Comparison of ENCODE assay signal across 16 cellular contexts in the genomic region with DNA sequence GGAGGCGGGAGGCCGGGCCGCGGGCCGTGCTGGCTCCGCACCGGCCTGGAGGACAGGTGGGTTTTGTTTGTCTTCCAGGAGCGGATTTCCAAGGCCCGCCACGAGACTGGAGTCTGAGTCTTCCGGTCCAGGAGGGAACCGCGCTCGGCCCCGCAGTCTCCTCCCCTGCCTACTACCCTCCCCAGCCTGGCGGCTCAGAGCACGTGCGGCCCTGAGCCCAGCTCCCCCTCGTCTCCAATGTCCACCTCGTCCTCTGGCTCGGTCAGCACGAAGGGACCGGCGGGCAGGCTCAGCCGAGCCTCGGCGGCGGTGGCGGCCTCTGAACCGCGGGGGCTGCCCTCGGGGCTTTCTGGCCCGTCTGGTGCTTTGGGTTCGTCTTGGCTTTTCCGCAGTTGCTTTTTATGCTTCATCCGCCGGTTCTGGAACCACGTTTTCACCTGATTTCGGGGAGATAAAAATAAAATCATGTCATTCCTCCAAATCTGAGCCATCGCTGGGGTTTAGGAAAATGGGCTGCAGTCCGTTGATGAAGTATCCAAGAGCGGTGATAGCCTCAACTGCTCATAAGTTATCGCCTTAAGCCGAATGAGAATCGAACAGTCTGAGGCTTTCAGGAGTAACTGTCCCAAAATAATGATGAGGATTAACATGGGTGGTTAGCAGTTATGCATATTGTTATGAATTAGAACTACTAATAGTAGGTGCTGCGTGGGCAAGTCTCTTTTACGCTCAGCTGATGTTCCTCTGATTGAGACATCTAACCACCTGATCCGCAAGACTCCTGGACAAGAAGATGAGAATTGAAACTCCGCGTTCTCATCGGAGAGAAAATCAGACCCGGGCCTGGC. TPM values are rescaled to one million over a fixed set of nuclear protein-coding genes. Genes with fewer than 3 reads are reported as not detected.
DNase-seq lines count a peak whose midpoint lies in the region; ATAC-seq and TF ChIP-seq lines count a peak whose summit lies in the region.
"Had no signal": no experiment of that assay in that cellular context is flagged by ENCODE, and none has a peak within 500 bp of the region (broad histone marks: within the 10 kb centered on the region; RNA-seq: fewer than 3 reads in every experiment).

No MANE protein-coding gene starts in this region.

- peaks cover 25% of the 10 kb centered on the region for H3K4me1 Mint-ChIP-seq in endodermal cell
- peaks cover 20% of the 10 kb centered on the region for H3K4me1 Mint-ChIP-seq in neural crest cell

- POLR2A ChIA-PET in SK-N-SH (lab: Yijun Ruan, JAX), result interaction anchor here (0.7 kb wide), 1 partner anchor 45 kb away, joined by 3 read pairs; no protein-coding TSS in a partner anchor

- H3K79me2 ChIP-seq in SK-N-SH (ENCODE audit: insufficient read depth), result no peaks in the 10 kb centered on the region

- no peaks in the 10 kb centered on the region for H3F3A ChIP-seq in SK-N-SH (replicated peaks; ENCODE audit: insufficient read depth)

- H3K4me1 ChIP-seq in SK-N-SH (ENCODE audit: control insufficient read depth in 1 of 2, insufficient read depth in 2 of 2, low read depth in 1 of 2, low read length in 1 of 2), result no peaks in the 10 kb centered on the region; a peak in 1 of 4 replicates
- no peaks in the 10 kb centered on the region for H3K4me1 ChIP-seq in endodermal cell (ENCODE audit: control insufficient read depth, insufficient read depth, low read length)
- no peaks in the 10 kb centered on the region for H3K4me1 ChIP-seq in BE2C
- H3K4me1 ChIP-seq: A549 had no signal

- TF ChIP-seq CTCF in SK-N-SH (IDR thresholded peaks at IDR 0.05) (no peak), endodermal cell (conservative IDR thresholded peaks at IDR 0.05) (no peak), neural crest cell (conservative IDR thresholded peaks at IDR 0.05) (no peak), BE2C (IDR thresholded peaks at IDR 0.05; ENCODE audit: low read depth, low read length) (no peak)

- TF ChIP-seq RAD21 in SK-N-SH (IDR thresholded peaks at IDR 0.05; ENCODE audit: low read length), result no peak

- no peak overlapping the region for H3K27ac ChIP-seq in SK-N-SH (ENCODE audit: low read depth in 2 of 2, low read length in 1 of 2)
- H3K27ac ChIP-seq in endodermal cell (ENCODE audit: low read depth, low read length), result no peak overlapping the region
- H3K27ac ChIP-seq: A549, body of pancreas, RWPE1 had no signal

- H3K4me3 ChIP-seq in SK-N-SH (ENCODE audit: low read depth in 2 of 2, low read length in 1 of 2), result no peak overlapping the region
- peak overlapping the region; percentile 49 for H3K4me3 ChIP-seq in H7 (ENCODE audit: insufficient read depth, low read depth, low read length)
- peak overlapping the region; percentile 66 for H3K4me3 ChIP-seq in endodermal cell (ENCODE audit: low read length)
- no peak overlapping the region for H3K4me3 ChIP-seq in BE2C (ENCODE audit: low read depth, low read length)
- H3K4me3 ChIP-seq: A549, body of pancreas had no signal

- no peaks in the 10 kb centered on the region for H3K9me2 ChIP-seq in SK-N-SH

- peaks cover 41% of the 10 kb centered on the region for H3K27me3 ChIP-seq in SK-N-SH (ENCODE audit: insufficient read depth)
- H3K27me3 ChIP-seq in H7 (ENCODE audit: control insufficient read depth, insufficient read depth, low read length), result peaks cover 98% of the 10 kb centered on the region
- peaks cover 100% of the 10 kb centered on the region for H3K27me3 ChIP-seq in endodermal cell (ENCODE audit: control insufficient read depth, insufficient read depth, low read length, poor library complexity, severe bottlenecking)
- H3K27me3 ChIP-seq in BE2C, result peaks cover 96% of the 10 kb centered on the region

- H3K4me3 Mint-ChIP-seq in endodermal cell (peak overlapping the region; percentile 57), neural crest cell (no peak overlapping the region)

- H3K27ac Mint-ChIP-seq in endodermal cell (no peak overlapping the region), neural crest cell (ENCODE audit: unreplicated experiment) (no peak overlapping the region)

- ATAC-seq in SK-N-SH treated with all-trans-retinoic acid at 6 μM for 48 hours, result no peak; the same call in 2 of the 3 replicates
- ATAC-seq: A549, body of pancreas, esophagus mucosa, left colon had no signal

- no peaks in the 10 kb centered on the region for H3K36me3 Mint-ChIP-seq in endodermal cell (ENCODE audit: low read depth)
- peaks cover 4% of the 10 kb centered on the region for H3K36me3 Mint-ChIP-seq in neural crest cell (ENCODE audit: low read depth)

- no peaks in the 10 kb centered on the region for H3K9me3 ChIP-seq in SK-N-SH
- H3K9me3 ChIP-seq in endodermal cell (ENCODE audit: control insufficient read depth, low read length), result no peaks in the 10 kb centered on the region
- H3K9me3 ChIP-seq in BE2C, result no peaks in the 10 kb centered on the region
- H3K9me3 ChIP-seq: A549, body of pancreas had no signal

- no peaks in the 10 kb centered on the region for H3K36me3 ChIP-seq in SK-N-SH (replicated peaks in 1 of 2; ENCODE audit: control insufficient read depth in 1 of 2, insufficient read depth in 2 of 2, low read length in 1 of 2)
- H3K36me3 ChIP-seq in H7 (replicated peaks; ENCODE audit: control insufficient read depth, insufficient read depth, low read length), result no peaks in the 10 kb centered on the region
- no peaks in the 10 kb centered on the region for H3K36me3 ChIP-seq in endodermal cell (ENCODE audit: control insufficient read depth, insufficient read depth, low read length)
- H3K36me3 ChIP-seq in BE2C, result no peaks in the 10 kb centered on the region

- H3K27me3 Mint-ChIP-seq in endodermal cell (ENCODE audit: insufficient read depth) (peaks cover 100% of the 10 kb centered on the region), neural crest cell (ENCODE audit: low read depth) (peaks cover 100% of the 10 kb centered on the region)

- WGBS in SK-N-SH (ENCODE audit: low lambda C conversion rate), result 69% methylated on average over 34 of the region's 52 CpGs
- 4 to 8% methylated on average over 29 to 52 of the region's 52 CpGs for WGBS in endodermal cell (ENCODE audit: insufficient coverage in 1 of 2, insufficient read length in 1 of 2), 2 experiments

- H2AFZ ChIP-seq in SK-N-SH (ENCODE audit: low read depth), result no peak overlapping the region

- no peaks in the 10 kb centered on the region for H4K20me1 ChIP-seq in SK-N-SH (ENCODE audit: insufficient read depth)

- peaks cover 2% of the 10 kb centered on the region for H3K9me3 Mint-ChIP-seq in endodermal cell
- no peaks in the 10 kb centered on the region for H3K9me3 Mint-ChIP-seq in neural crest cell

- H3K4me2 ChIP-seq in SK-N-SH, result no peak overlapping the region
- H3K4me2 ChIP-seq: A549 had no signal

- CTCF ChIA-PET in SK-N-SH (lab: Yijun Ruan, JAX), result interaction anchor here (1.0 to 1.2 kb wide), 2 partner anchors 8 to 43 kb away, joined by 3 read pairs; no protein-coding TSS in a partner anchor

- no peak for TF ChIP-seq EP300 in SK-N-SH (IDR thresholded peaks at IDR 0.05; ENCODE audit: borderline replicate concordance in 1 of 2, low read depth in 1 of 2, low read length in 1 of 2)

- peak; percentile 56 for DNase-seq in SK-N-SH
- DNase-seq in H7, result peak; percentile 88
- peak; percentile 53 for DNase-seq in endodermal cell
- peak; percentile 9 for DNase-seq in neural crest cell (ENCODE audit: low read depth, low spot score)
- no peak for DNase-seq in UCSD-AML1 (lab: John Stamatoyannopoulos, UW; ENCODE audit: unreplicated experiment)
- no peak for DNase-seq in DMS114 treated with DMSO at 0.1 percent for 48 hours (lab: John Stamatoyannopoulos, UW; ENCODE audit: unreplicated experiment)
- DNase-seq in BE2C, result no peak
- DNase-seq: activated CD4-positive, alpha-beta T cell treated with anti-CD3 and anti-CD28 coated beads, Interleukin-2, amount 50 U/mL, for 1 hour; body of pancreas; Karpas-422; left colon; NCI-H2227 treated with DMSO at 0.1 percent for 48 hours had no signal

- H3K9ac ChIP-seq in SK-N-SH, result no peak overlapping the region
- H3K9ac ChIP-seq in endodermal cell (ENCODE audit: extremely low read depth, low read length, poor library complexity, severe bottlenecking), result no peak overlapping the region

TF ChIP-seq in SK-N-SH, 30 proteins besides CTCF, POLR2A, EP300 and RAD21 (continues in another document):
- TF ChIP-seq, protein P1, sequence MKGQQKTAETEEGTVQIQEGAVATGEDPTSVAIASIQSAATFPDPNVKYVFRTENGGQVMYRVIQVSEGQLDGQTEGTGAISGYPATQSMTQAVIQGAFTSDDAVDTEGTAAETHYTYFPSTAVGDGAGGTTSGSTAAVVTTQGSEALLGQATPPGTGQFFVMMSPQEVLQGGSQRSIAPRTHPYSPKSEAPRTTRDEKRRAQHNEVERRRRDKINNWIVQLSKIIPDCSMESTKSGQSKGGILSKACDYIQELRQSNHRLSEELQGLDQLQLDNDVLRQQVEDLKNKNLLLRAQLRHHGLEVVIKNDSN (IDR thresholded peaks at IDR 0.05; ENCODE audit: borderline replicate concordance, low read depth), result no peak
- no peak for TF ChIP-seq POLR2AphosphoS5 (IDR thresholded peaks at IDR 0.05; ENCODE audit: low read depth, low read length)
- TF ChIP-seq, protein P2, sequence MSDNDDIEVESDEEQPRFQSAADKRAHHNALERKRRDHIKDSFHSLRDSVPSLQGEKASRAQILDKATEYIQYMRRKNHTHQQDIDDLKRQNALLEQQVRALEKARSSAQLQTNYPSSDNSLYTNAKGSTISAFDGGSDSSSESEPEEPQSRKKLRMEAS (IDR thresholded peaks at IDR 0.05; ENCODE audit: low read depth), result no peak

TF ChIP-seq in SK-N-SH treated with all-trans-retinoic acid at 6 μM for 48 hours, 23 proteins besides CTCF, POLR2A, EP300 and RAD21 (continues in another document):
- TF ChIP-seq ZFP3 (CRISPR knock-in tag; IDR thresholded peaks at IDR 0.05) (no peak), SNAI2 (CRISPR knock-in tag; IDR thresholded peaks at IDR 0.05) (no peak), ZNF8 (CRISPR knock-in tag; IDR thresholded peaks at IDR 0.05) (no peak)
- TF ChIP-seq, protein P3, sequence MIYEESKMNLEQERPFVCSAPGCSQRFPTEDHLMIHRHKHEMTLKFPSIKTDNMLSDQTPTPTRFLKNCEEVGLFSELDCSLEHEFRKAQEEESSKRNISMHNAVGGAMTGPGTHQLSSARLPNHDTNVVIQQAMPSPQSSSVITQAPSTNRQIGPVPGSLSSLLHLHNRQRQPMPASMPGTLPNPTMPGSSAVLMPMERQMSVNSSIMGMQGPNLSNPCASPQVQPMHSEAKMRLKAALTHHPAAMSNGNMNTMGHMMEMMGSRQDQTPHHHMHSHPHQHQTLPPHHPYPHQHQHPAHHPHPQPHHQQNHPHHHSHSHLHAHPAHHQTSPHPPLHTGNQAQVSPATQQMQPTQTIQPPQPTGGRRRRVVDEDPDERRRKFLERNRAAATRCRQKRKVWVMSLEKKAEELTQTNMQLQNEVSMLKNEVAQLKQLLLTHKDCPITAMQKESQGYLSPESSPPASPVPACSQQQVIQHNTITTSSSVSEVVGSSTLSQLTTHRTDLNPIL (CRISPR knock-in tag; IDR thresholded peaks at IDR 0.05; ENCODE audit: low read depth), result no peak

RNA-seq across cellular contexts. Expression of a gene that starts 4.0 kb away (rescaled TPM):
- 0.16 TPM in 1 of 2 replicates, not detected in the other for polyA plus RNA-seq in SK-N-SH (2012; rRNA removed)
- 0.04 TPM in 1 of 2 replicates, not detected in the other for polyA plus RNA-seq in SK-N-SH (2012; cell fraction: cytosol; rRNA removed)
- polyA plus RNA-seq in SK-N-SH (2012; cell fraction: nucleus; rRNA removed), result 0.06 and 0.13 TPM in 2 replicates
- not detected in 2 replicates for total RNA-seq in H7 (2014; rRNA removed; shearing (Covaris generic))
- total RNA-seq in endodermal cell (not detected), neural crest cell (not detected in 2 replicates)
- not detected for polyA plus RNA-seq in endodermal cell (2013, experiment 1 of 2)
- not detected for polyA plus RNA-seq in endodermal cell (2013, experiment 2 of 2)
- polyA plus RNA-seq in BE2C (2012; ENCODE audit: insufficient read depth, insufficient read length, low read depth), result not detected
- total RNA-seq: body of pancreas, esophagus mucosa, left colon had no signal
- polyA plus RNA-seq: A549 had no signal

Comparison
In these comparisons a context has a peak if more than half of its experiments do, and no peak if none do; other contexts are left out.
1. DNase-seq: peak in SK-N-SH (single experiment), H7 (single experiment), endodermal cell (single experiment) and neural crest cell (single experiment); none in UCSD-AML1 (single experiment), DMS114 treated with DMSO at 0.1 percent for 48 hours (single experiment) and BE2C (single experiment).
2. H3K4me3 ChIP-seq: peak in H7 (single experiment) and endodermal cell (single experiment); none in SK-N-SH (0 of 2) and BE2C (single experiment).